1 cellular context compared by ENCODE assay signal in genomic region chr7:100371561-100372171, GRCh38.
TF ChIP-seq lines count a peak whose summit lies in the region.

No MANE protein-coding gene starts in this region.

TF ChIP-seq in HepG2, 621 proteins besides CTCF, POLR2A, EP300 and RAD21:
- TF ChIP-seq RNF219 (CRISPR knock-in tag; IDR thresholded peaks at IDR 0.05) (no peak), MNT (IDR thresholded peaks at IDR 0.05) (peak; percentile 51; the same call in 1 of the 2 replicates)
